ENCODE assay signal across 5 cellular contexts in the genomic region with DNA sequence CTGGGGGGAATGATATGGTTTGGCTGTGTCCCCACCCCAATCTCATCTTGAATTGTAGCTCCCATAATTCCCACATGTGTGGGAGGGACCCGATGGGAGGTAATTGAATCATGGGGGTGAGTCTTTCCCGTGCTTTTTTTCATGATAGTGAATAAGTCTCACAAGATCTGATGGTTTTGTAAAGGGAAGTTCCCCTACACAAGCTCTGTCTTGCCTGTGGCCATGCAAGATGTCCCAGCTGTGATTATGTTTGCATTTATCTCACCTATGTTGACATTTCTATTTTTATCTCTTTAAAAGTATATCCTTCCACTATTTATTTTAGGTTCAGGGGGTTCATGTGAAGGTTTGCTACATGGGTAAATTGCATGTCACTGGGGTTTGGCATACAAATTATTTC.
"Had no signal": no experiment of that assay in that cellular context is flagged by ENCODE, and none has a peak within 500 bp of the region (broad histone marks: within the 10 kb centered on the region; RNA-seq: fewer than 3 reads in every experiment).

No MANE protein-coding gene starts in this region.

- H3K4me2 ChIP-seq: GM23338 had no signal

- ATAC-seq: GM23338, K562 had no signal

- H3K4me3 ChIP-seq: GM23338, K562 had no signal

- H3K4me3 Mint-ChIP-seq: GM23338, H9 had no signal

- DNase-seq: H9, HCEC 1CT, IMR-90 had no signal

- H3K4me1 Mint-ChIP-seq: GM23338 had no signal

- H2AFZ ChIP-seq: GM23338 had no signal

- H3K27ac Mint-ChIP-seq: GM23338, H9 had no signal
